21 cellular contexts compared by ENCODE assay signal in genomic region chr10:21207852-21208646, GRCh38.
DNase-seq lines count a peak whose midpoint lies in the region; ATAC-seq, FAIRE-seq and TF ChIP-seq lines count a peak whose summit lies in the region.
"Had no signal": no experiment of that assay in that cellular context is flagged by ENCODE, and none has a peak within 500 bp of the region (broad histone marks: within the 10 kb centered on the region; RNA-seq: fewer than 3 reads in every experiment).

No MANE protein-coding gene starts in this region.

- DNase-seq in A549 (ENCODE audit: low read depth in 1 of 2, low spot score in 1 of 2), result no peak
- no peak for DNase-seq in progenitor cell of endocrine pancreas (ENCODE audit: low spot score, unreplicated experiment)
- no peak for DNase-seq in DMS53 (lab: John Stamatoyannopoulos, UW)
- no peak for DNase-seq in NCI-H1048 (lab: John Stamatoyannopoulos, UW)
- no peak for DNase-seq in activated CD4-positive, alpha-beta T cell treated with anti-CD3 and anti-CD28 coated beads, Interleukin-2, amount 50 U/mL, for 4 hours
- DNase-seq: 8988T; ACHN; BE2C; C1 segment of cervical spinal cord; CD4-positive, CD25-positive, alpha-beta regulatory T cell; CD8-positive, alpha-beta memory T cell; COR-L47; DMS79; GDM1; GM23248; HCEC 1CT had no signal

- H3K4me1 Mint-ChIP-seq in nephron, result peaks cover 19% of the 10 kb centered on the region
- no peaks in the 10 kb centered on the region for H3K4me1 Mint-ChIP-seq in progenitor cell of endocrine pancreas (ENCODE audit: low read depth)
- H3K4me1 Mint-ChIP-seq: CD4-positive, CD25-positive, alpha-beta regulatory T cell; CD8-positive, alpha-beta memory T cell had no signal

- H3K4me3 ChIP-seq in A549 (no peak overlapping the region), HEK293 (ENCODE audit: low read depth, low read length) (no peak overlapping the region)
- H3K4me3 ChIP-seq: GM23248 had no signal

- no peak for ATAC-seq in A549

- TF ChIP-seq EP300 in A549 (IDR thresholded peaks at IDR 0.05), result no peak

- H3K36me3 ChIP-seq in HEK293 (ENCODE audit: control insufficient read depth in 2 of 2, insufficient read depth in 1 of 2, low read length in 2 of 2), result no peaks in the 10 kb centered on the region
- H3K36me3 ChIP-seq: BE2C had no signal

- H3K27ac ChIP-seq in A549 (no peak overlapping the region), HEK293 (ENCODE audit: extremely low read depth, low read depth, low read length) (no peak overlapping the region)
- H3K27ac ChIP-seq: GM23248 had no signal

- H3K27me3 Mint-ChIP-seq in nephron (ENCODE audit: low read depth) (no peaks in the 10 kb centered on the region), progenitor cell of endocrine pancreas (no peaks in the 10 kb centered on the region)
- H3K27me3 Mint-ChIP-seq: CD4-positive, CD25-positive, alpha-beta regulatory T cell had no signal

- no peak for TF ChIP-seq POLR2A in A549 (IDR thresholded peaks at IDR 0.05; ENCODE audit: low read length)

- no peak for FAIRE-seq in A549 (lab: Jason Lieb, UNC)
- FAIRE-seq: D721Med, GM12892, GM18507 had no signal

- H3K9me3 Mint-ChIP-seq in nephron (peaks cover 7% of the 10 kb centered on the region), progenitor cell of endocrine pancreas (ENCODE audit: low read depth) (peaks cover 12% of the 10 kb centered on the region)

- H3K9me3 ChIP-seq in A549 (peaks cover 13% of the 10 kb centered on the region; the same call in 2 of the 3 replicates), HEK293 (ENCODE audit: control insufficient read depth, insufficient read depth, low read depth, low read length) (no peaks in the 10 kb centered on the region)
- H3K9me3 ChIP-seq: BE2C had no signal

- no peaks in the 10 kb centered on the region for H3K36me3 Mint-ChIP-seq in nephron (ENCODE audit: low read depth)
- H3K36me3 Mint-ChIP-seq in progenitor cell of endocrine pancreas (ENCODE audit: insufficient read depth), result peaks cover 2% of the 10 kb centered on the region
- H3K36me3 Mint-ChIP-seq: CD4-positive, CD25-positive, alpha-beta regulatory T cell; CD8-positive, alpha-beta memory T cell had no signal

- H3K4me3 Mint-ChIP-seq in nephron (no peak overlapping the region), progenitor cell of endocrine pancreas (ENCODE audit: low read depth) (no peak overlapping the region)
- H3K4me3 Mint-ChIP-seq: CD4-positive, CD25-positive, alpha-beta regulatory T cell; CD8-positive, alpha-beta memory T cell had no signal

- H3K4me1 ChIP-seq in A549, result peaks cover 9% of the 10 kb centered on the region; the same call in 1 of the 3 replicates
- no peaks in the 10 kb centered on the region for H3K4me1 ChIP-seq in HEK293 (ENCODE audit: control insufficient read depth, insufficient read depth, low read length)
- H3K4me1 ChIP-seq: BE2C had no signal

- H3K27ac Mint-ChIP-seq in nephron (peak overlapping the region; percentile 69 to 98 (median 78)), progenitor cell of endocrine pancreas (peak overlapping the region; percentile 23)
- H3K27ac Mint-ChIP-seq: CD4-positive, CD25-positive, alpha-beta regulatory T cell; CD8-positive, alpha-beta memory T cell had no signal

- 72% methylated on average over 4 of the region's 4 CpGs for WGBS in A549 (ENCODE audit: missing lambda C conversion rate)

- no peak for TF ChIP-seq RAD21 in A549 (conservative IDR thresholded peaks at IDR 0.05 in 1 of 2, IDR thresholded peaks at IDR 0.05 in 1 of 2)

- H3K4me2 ChIP-seq in A549, result no peak overlapping the region

- TF ChIP-seq CTCF in A549 (IDR thresholded peaks at IDR 0.05) (no peak), HEK293 (tag by site-specific recombination; IDR thresholded peaks at IDR 0.05) (no peak), nephron (IDR thresholded peaks at IDR 0.05; ENCODE audit: unreplicated experiment in 3 of 3) (no peak), progenitor cell of endocrine pancreas (IDR thresholded peaks at IDR 0.05; ENCODE audit: unreplicated experiment) (no peak)

- CTCF ChIA-PET in A549 (lab: Yijun Ruan, JAX), result interaction anchor here (1.0 kb wide), 1 partner anchor 44 kb away, joined by 3 read pairs; no protein-coding TSS in a partner anchor
- CTCF ChIA-PET in HEK293 (lab: Yijun Ruan, JAX), result no interaction called here

- POLR2A ChIA-PET in A549 (lab: Yijun Ruan, JAX) (no interaction called here), HEK293 (lab: Yijun Ruan, JAX) (no interaction called here)

TF ChIP-seq in A549, 52 proteins besides CTCF, POLR2A, EP300 and RAD21:
- TF ChIP-seq HMGXB4 (CRISPR knock-in tag; IDR thresholded peaks at IDR 0.05; ENCODE audit: borderline replicate concordance) (no peak), ZSCAN20 (CRISPR knock-in tag; IDR thresholded peaks at IDR 0.05) (no peak), HOXB13 (CRISPR knock-in tag; IDR thresholded peaks at IDR 0.05; ENCODE audit: low read depth) (no peak), MAFK (IDR thresholded peaks at IDR 0.05; ENCODE audit: partially characterized antibody) (peak; percentile 75), CEBPB (IDR thresholded peaks at IDR 0.05) (no peak), CBX2 (IDR thresholded peaks at IDR 0.05; ENCODE audit: borderline replicate concordance, low read depth) (no peak), SREBF2 (IDR thresholded peaks at IDR 0.05) (no peak), NR3C1 (IDR thresholded peaks at IDR 0.05) (no peak)
TF ChIP-seq in A549: peak in this region for 1.

TF ChIP-seq in HEK293, 187 proteins besides CTCF, POLR2A, EP300 and RAD21:
- no peak for TF ChIP-seq ZBTB44 (tag by site-specific recombination; IDR thresholded peaks at IDR 0.05)
- no peak for TF ChIP-seq ZNF48 (tag by site-specific recombination; IDR thresholded peaks at IDR 0.05)
- no peak for TF ChIP-seq ZFHX2 (tag by site-specific recombination; conservative IDR thresholded peaks at IDR 0.05)
- peak; percentile 64 for TF ChIP-seq SETDB1 (IDR thresholded peaks at IDR 0.05; ENCODE audit: insufficient read length, low read length)
